Comparison of ENCODE assay signal across 13 cellular contexts in genomic region chr14:58833634-58834378, GRCh38.
DNase-seq lines count a peak whose midpoint lies in the region; ATAC-seq and TF ChIP-seq lines count a peak whose summit lies in the region.
"Had no signal": no experiment of that assay in that cellular context is flagged by ENCODE, and none has a peak within 500 bp of the region (broad histone marks: within the 10 kb centered on the region; RNA-seq: fewer than 3 reads in every experiment).

No MANE protein-coding gene starts in this region.

- no peak overlapping the region for H3K4me3 Mint-ChIP-seq in brain
- H3K4me3 Mint-ChIP-seq: B cell; CD4-positive, CD25-positive, alpha-beta regulatory T cell; CD8-positive, alpha-beta memory T cell had no signal

- H3K14ac ChIP-seq in trophoblast cell (ENCODE audit: low read length): no peak overlapping the region

- H3K9me3 ChIP-seq in HEK293 (ENCODE audit: control insufficient read depth, insufficient read depth, low read depth, low read length) (no peaks in the 10 kb centered on the region), trophoblast cell (ENCODE audit: insufficient read depth, low read depth, low read length) (peaks cover 7% of the 10 kb centered on the region), upper lobe of right lung (no peaks in the 10 kb centered on the region)
- H3K9me3 ChIP-seq in effector memory CD4-positive, alpha-beta T cell (ENCODE audit: control insufficient read depth, low read length): no peaks in the 10 kb centered on the region
- H3K9me3 ChIP-seq: HAP-1 had no signal

- no peak overlapping the region for H2BK5ac ChIP-seq in trophoblast cell (ENCODE audit: low read depth, low read length, poor library complexity)

- no peaks in the 10 kb centered on the region for H3K79me2 ChIP-seq in trophoblast cell (ENCODE audit: control insufficient read depth, insufficient read depth, low read length, poor library complexity)

- H3K18ac ChIP-seq in trophoblast cell (ENCODE audit: low read length): no peak overlapping the region

- peaks cover 0 to 7% (median 4%) of the 10 kb centered on the region in 5 experiments for H3K9me3 Mint-ChIP-seq in brain

- CTCF ChIA-PET in HEK293 (lab: Yijun Ruan, JAX): interaction anchor here (0.6 to 0.7 kb wide), 2 partner anchors 28 to 97 kb away, joined by 4 to 7 read pairs; no protein-coding TSS in a partner anchor

- intact Hi-C loops in upper lobe of right lung (cut with DNase I): no loop called here

- H2BK120ac ChIP-seq in trophoblast cell (ENCODE audit: insufficient read depth, low read length, poor library complexity): no peak overlapping the region

- ATAC-seq in upper lobe of right lung: no peak

- no peak for TF ChIP-seq POLR2A in erythroblast (IDR thresholded peaks at IDR 0.05; ENCODE audit: low read length)

- no peak overlapping the region for H2BK12ac ChIP-seq in trophoblast cell (ENCODE audit: low read length)

- no peaks in the 10 kb centered on the region for H3K36me3 Mint-ChIP-seq in brain
- H3K36me3 Mint-ChIP-seq: CD4-positive, CD25-positive, alpha-beta regulatory T cell; CD8-positive, alpha-beta memory T cell had no signal

- H4K8ac ChIP-seq in trophoblast cell (ENCODE audit: low read depth, low read length): no peak overlapping the region

- POLR2A ChIA-PET in HEK293 (lab: Yijun Ruan, JAX): interaction anchor here (0.6 kb wide), 1 partner anchor 129 kb away, joined by 6 read pairs; no protein-coding TSS in a partner anchor

- no peak overlapping the region for H4K91ac ChIP-seq in trophoblast cell (ENCODE audit: low read depth, low read length)

- no peak overlapping the region for H3K27ac ChIP-seq in HEK293 (ENCODE audit: extremely low read depth, low read depth, low read length)
- H3K27ac ChIP-seq in trophoblast cell (ENCODE audit: low read depth, low read length): no peak overlapping the region
- no peak overlapping the region for H3K27ac ChIP-seq in upper lobe of right lung
- no peak overlapping the region for H3K27ac ChIP-seq in effector memory CD4-positive, alpha-beta T cell (ENCODE audit: insufficient read depth, low read length, poor library complexity, severe bottlenecking)

- H2AK5ac ChIP-seq in trophoblast cell (ENCODE audit: low read length): peak overlapping the region; percentile 65

- H3K4me1 ChIP-seq in HEK293 (ENCODE audit: control insufficient read depth, insufficient read depth, low read length) (peaks cover 15% of the 10 kb centered on the region), trophoblast cell (ENCODE audit: control insufficient read depth in 1 of 2, insufficient read depth in 2 of 2, low read length in 2 of 2) (peaks cover 0 to 2% of the 10 kb centered on the region in 2 experiments), upper lobe of right lung (peaks cover 6% of the 10 kb centered on the region)
- H3K4me1 ChIP-seq in effector memory CD4-positive, alpha-beta T cell (ENCODE audit: control insufficient read depth, insufficient read depth, low read length, poor library complexity, severe bottlenecking): no peaks in the 10 kb centered on the region
- H3K4me1 ChIP-seq: HAP-1 had no signal

- peaks cover 2% of the 10 kb centered on the region for H3K79me1 ChIP-seq in trophoblast cell (ENCODE audit: low read length)

- no peak overlapping the region for H4K12ac ChIP-seq in trophoblast cell (ENCODE audit: low read depth, low read length)

- no peak overlapping the region for H3K23ac ChIP-seq in trophoblast cell (ENCODE audit: low read length)

- TF ChIP-seq CTCF in HEK293 (tag by site-specific recombination; IDR thresholded peaks at IDR 0.05) (no peak), brain (conservative IDR thresholded peaks at IDR 0.05) (no peak), upper lobe of right lung (IDR thresholded peaks at IDR 0.05) (no peak)

- no peak overlapping the region for H3K4me2 ChIP-seq in trophoblast cell (ENCODE audit: low read length)

- H3K4me3 ChIP-seq in HEK293 (ENCODE audit: low read depth, low read length) (no peak overlapping the region), trophoblast cell (ENCODE audit: low read depth, low read length) (no peak overlapping the region), upper lobe of right lung (no peak overlapping the region)
- H3K4me3 ChIP-seq in effector memory CD4-positive, alpha-beta T cell (ENCODE audit: insufficient read depth, low read depth, low read length, poor library complexity, severe bottlenecking): no peak overlapping the region
- H3K4me3 ChIP-seq: HAP-1 had no signal

- peaks cover 50% of the 10 kb centered on the region for H3K4me1 Mint-ChIP-seq in brain
- H3K4me1 Mint-ChIP-seq: B cell; CD4-positive, CD25-positive, alpha-beta regulatory T cell; CD8-positive, alpha-beta memory T cell had no signal

- no peaks in the 10 kb centered on the region for H3K27me3 Mint-ChIP-seq in brain
- H3K27me3 Mint-ChIP-seq: CD4-positive, CD25-positive, alpha-beta regulatory T cell; CD8-positive, alpha-beta memory T cell had no signal

- no peak for DNase-seq in trophoblast cell
- DNase-seq in upper lobe of right lung: peak; percentile 60
- DNase-seq in effector memory CD4-positive, alpha-beta T cell: no peak
- no peak for DNase-seq in DMS 273 treated with DMSO at 0.1 percent for 48 hours (lab: John Stamatoyannopoulos, UW)
- DNase-seq in erythroblast (lab: John Stamatoyannopoulos, UW): no peak
- DNase-seq: C1 segment of cervical spinal cord; CD4-positive, CD25-positive, alpha-beta regulatory T cell; CD8-positive, alpha-beta memory T cell; COR-L47 had no signal

- no CpG with 5 or more reads among the region's 33 CpGs for WGBS in trophoblast cell (ENCODE audit: extremely low coverage, insufficient coverage, insufficient read length)

- H3K9ac ChIP-seq in trophoblast cell (ENCODE audit: low read length): no peak overlapping the region

- H3K36me3 ChIP-seq in HEK293 (ENCODE audit: control insufficient read depth in 2 of 2, insufficient read depth in 1 of 2, low read length in 2 of 2) (no peaks in the 10 kb centered on the region), trophoblast cell (ENCODE audit: control insufficient read depth in 1 of 2, insufficient read depth in 2 of 2, low read length in 2 of 2) (no peaks in the 10 kb centered on the region), upper lobe of right lung (no peaks in the 10 kb centered on the region)
- no peaks in the 10 kb centered on the region for H3K36me3 ChIP-seq in effector memory CD4-positive, alpha-beta T cell (ENCODE audit: control insufficient read depth, insufficient read depth, low read length)
- H3K36me3 ChIP-seq: HAP-1 had no signal

- H2AFZ ChIP-seq in trophoblast cell (ENCODE audit: insufficient read depth, low read length, poor library complexity): no peak overlapping the region

- no peak overlapping the region for H3K4ac ChIP-seq in trophoblast cell (ENCODE audit: low read depth, low read length)

- peak overlapping the region in 4 of 5 experiments; percentile 58 to 88 (median 80) for H3K27ac Mint-ChIP-seq in brain
- H3K27ac Mint-ChIP-seq: B cell; CD4-positive, CD25-positive, alpha-beta regulatory T cell; CD8-positive, alpha-beta memory T cell had no signal

- no peaks in the 10 kb centered on the region for H3K27me3 ChIP-seq in trophoblast cell (ENCODE audit: insufficient read depth, low read length)
- H3K27me3 ChIP-seq in upper lobe of right lung: no peaks in the 10 kb centered on the region
- no peaks in the 10 kb centered on the region for H3K27me3 ChIP-seq in effector memory CD4-positive, alpha-beta T cell (replicated peaks; ENCODE audit: control insufficient read depth, insufficient read depth, low read length, poor library complexity, severe bottlenecking)

TF ChIP-seq in HEK293, 187 proteins besides CTCF, POLR2A, EP300 and RAD21:
- TF ChIP-seq ZNF202 (tag by site-specific recombination; IDR thresholded peaks at IDR 0.05; ENCODE audit: borderline replicate concordance): 0 out of 2 replicates have a peak, but pooled peaks have one; percentile 17
- TF ChIP-seq EGR2 (tag by site-specific recombination; IDR thresholded peaks at IDR 0.05; ENCODE audit: low read depth): no peak
